In genomic region chr13:27171830-27172494, GRCh38 we compare ENCODE assay signal across 1 cellular context.
A peak's percentile ranks its signal among the peaks of the same experiment; 100 is the strongest.
TF ChIP-seq lines count a peak whose summit lies in the region.

No MANE protein-coding gene starts in this region.

TF ChIP-seq in HepG2, 621 proteins besides CTCF, POLR2A, EP300 and RAD21 (continued from another document and continues in another):
- TF ChIP-seq MNT (IDR thresholded peaks at IDR 0.05) (no peak), FIP1L1 (IDR thresholded peaks at IDR 0.05; ENCODE audit: borderline replicate concordance, insufficient read depth, low read depth, low read length) (no peak), SMAD1 (CRISPR knock-in tag; IDR thresholded peaks at IDR 0.05; ENCODE audit: borderline replicate concordance, low read depth) (no peak), ZBED4 (CRISPR knock-in tag; IDR thresholded peaks at IDR 0.05; ENCODE audit: borderline replicate concordance) (no peak), HDAC1 (CRISPR knock-in tag; IDR thresholded peaks at IDR 0.05) (peak; percentile 50; the same call in 1 of the 2 replicates), ZNF329 (CRISPR knock-in tag; IDR thresholded peaks at IDR 0.05; ENCODE audit: low read depth) (no peak), RERE (CRISPR knock-in tag; IDR thresholded peaks at IDR 0.05; ENCODE audit: low read depth) (no peak), HMGXB4 (CRISPR knock-in tag; IDR thresholded peaks at IDR 0.05; ENCODE audit: borderline replicate concordance in 1 of 2, low read depth in 1 of 2) (peak; percentile 45 to 47; a peak in 1 of 4 replicates), REXO4 (CRISPR knock-in tag; IDR thresholded peaks at IDR 0.05; ENCODE audit: borderline replicate concordance) (no peak), E2F1 (CRISPR knock-in tag; IDR thresholded peaks at IDR 0.05) (no peak), U2AF1 (optimal IDR thresholded peaks at IDR 0.05; ENCODE audit: low read depth, low read length) (no peak), ZHX2 (IDR thresholded peaks at IDR 0.05; ENCODE audit: low read depth) (no peak), ZHX2 (CRISPR knock-in tag; IDR thresholded peaks at IDR 0.05; ENCODE audit: borderline replicate concordance) (no peak), ZNF709 (CRISPR knock-in tag; IDR thresholded peaks at IDR 0.05) (no peak), SP5 (CRISPR knock-in tag; IDR thresholded peaks at IDR 0.05; ENCODE audit: borderline replicate concordance, low read depth) (peak; percentile 57; the same call in 1 of the 2 replicates), RCOR2 (CRISPR knock-in tag; IDR thresholded peaks at IDR 0.05) (no peak), ZBTB14 (CRISPR knock-in tag; IDR thresholded peaks at IDR 0.05) (peak; percentile 64), SIN3A (IDR thresholded peaks at IDR 0.05; ENCODE audit: borderline replicate concordance, low read depth, low read length) (peak; percentile 46; the same call in 1 of the 2 replicates), ELF4 (CRISPR knock-in tag; IDR thresholded peaks at IDR 0.05; ENCODE audit: borderline replicate concordance) (no peak), ESRRA (CRISPR knock-in tag; IDR thresholded peaks at IDR 0.05; ENCODE audit: low read depth) (peak; percentile 52; the same call in 1 of the 2 replicates), ETV5 (CRISPR knock-in tag; IDR thresholded peaks at IDR 0.05; ENCODE audit: borderline replicate concordance) (no peak), ONECUT2 (CRISPR knock-in tag; IDR thresholded peaks at IDR 0.05) (no peak), SALL2 (CRISPR knock-in tag; IDR thresholded peaks at IDR 0.05) (no peak), ZC3H4 (CRISPR knock-in tag; IDR thresholded peaks at IDR 0.05; ENCODE audit: borderline replicate concordance) (no peak), SPEN (CRISPR knock-in tag; IDR thresholded peaks at IDR 0.05; ENCODE audit: low read depth) (peak; percentile 57; the same call in 1 of the 2 replicates), ZNF660 (CRISPR knock-in tag; IDR thresholded peaks at IDR 0.05; ENCODE audit: borderline replicate concordance, low read depth) (no peak), ERF (CRISPR knock-in tag; IDR thresholded peaks at IDR 0.05) (0 out of 2 replicates have a peak, but pooled peaks have one; percentile 23), TEAD2 (CRISPR knock-in tag; IDR thresholded peaks at IDR 0.05) (no peak), MTA1 (CRISPR knock-in tag; IDR thresholded peaks at IDR 0.05; ENCODE audit: borderline replicate concordance) (peak; percentile 78; the same call in 1 of the 2 replicates), ZNF777 (CRISPR knock-in tag; IDR thresholded peaks at IDR 0.05) (peak; percentile 49; the same call in 1 of the 2 replicates), ZNF619 (CRISPR knock-in tag; IDR thresholded peaks at IDR 0.05) (no peak), FOSL2 (CRISPR knock-in tag; IDR thresholded peaks at IDR 0.05) (no peak), GFI1 (CRISPR knock-in tag; IDR thresholded peaks at IDR 0.05; ENCODE audit: borderline replicate concordance) (no peak), ZNF121 (CRISPR knock-in tag; IDR thresholded peaks at IDR 0.05) (no peak), FOXA1 (IDR thresholded peaks at IDR 0.05) (no peak), FOXA1 (CRISPR knock-in tag; IDR thresholded peaks at IDR 0.05) (no peak), IRF1 (CRISPR knock-in tag; IDR thresholded peaks at IDR 0.05; ENCODE audit: low read depth) (no peak), ZNF577 (CRISPR knock-in tag; IDR thresholded peaks at IDR 0.05; ENCODE audit: borderline replicate concordance, low read depth) (no peak), ZSCAN25 (CRISPR knock-in tag; IDR thresholded peaks at IDR 0.05) (peak; percentile 99), ZFP1 (CRISPR knock-in tag; IDR thresholded peaks at IDR 0.05) (no peak)
